In genomic region chr17:7177954-7178477, GRCh38 we compare ENCODE assay signal across 8 cellular contexts. TPM values are rescaled to one million over a fixed set of nuclear protein-coding genes. Genes with fewer than 3 reads are reported as not detected.
DNase-seq lines count a peak whose midpoint lies in the region; ATAC-seq and TF ChIP-seq lines count a peak whose summit lies in the region.

No MANE protein-coding gene starts in this region.

- H3K27ac Mint-ChIP-seq in T-helper 2 cell treated with Interferon-gamma antibody and Interleukin-4, amounts not matched to agents 5 μg/mL and 100 μg/mL, for 36 hours: no peak overlapping the region

- 13% methylated on average over 14 of the region's 18 CpGs for WGBS in esophagus muscularis mucosa

- H3K4me3 Mint-ChIP-seq in T-helper 2 cell treated with Interferon-gamma antibody and Interleukin-4, amounts not matched to agents 5 μg/mL and 100 μg/mL, for 36 hours: peak overlapping the region; percentile 67

- no peaks in the 10 kb centered on the region for H3K9me3 ChIP-seq in esophagus muscularis mucosa

- H3K27me3 ChIP-seq in esophagus muscularis mucosa: peaks cover 0 to 62% (median 18%) of the 10 kb centered on the region in 4 donors

- TF ChIP-seq POLR2A in esophagus muscularis mucosa (IDR thresholded peaks at IDR 0.05; ENCODE audit: low read depth): no peak

- TF ChIP-seq EP300 in esophagus muscularis mucosa (IDR thresholded peaks at IDR 0.05): no peak

- peaks cover 15% of the 10 kb centered on the region for H3K27me3 Mint-ChIP-seq in T-helper 2 cell treated with Interferon-gamma antibody and Interleukin-4, amounts not matched to agents 5 μg/mL and 100 μg/mL, for 36 hours (ENCODE audit: low read depth)

- H3K4me1 Mint-ChIP-seq in T-helper 2 cell treated with Interferon-gamma antibody and Interleukin-4, amounts not matched to agents 5 μg/mL and 100 μg/mL, for 36 hours (ENCODE audit: low read depth): peaks cover 11% of the 10 kb centered on the region

- ATAC-seq in HG02610 (IDR thresholded peaks at IDR 0.05; ENCODE audit: unreplicated experiment): no peak

- intact Hi-C loops in esophagus muscularis mucosa (cut with DNase I): loop anchor here (2.0 to 5.0 kb wide), 2 partner anchors 41 to 129 kb away; no protein-coding TSS in a partner anchor

- peak overlapping the region; percentile 35 to 55 (median 43) for H3K4me3 ChIP-seq in esophagus muscularis mucosa
- H3K4me3 ChIP-seq in retinal pigment epithelial cell (ENCODE audit: low read length): peak overlapping the region; percentile 53

- peaks cover 12 to 25% (median 23%) of the 10 kb centered on the region in 4 donors for H3K4me1 ChIP-seq in esophagus muscularis mucosa

- TF ChIP-seq CTCF in esophagus muscularis mucosa (IDR thresholded peaks at IDR 0.05) (no peak), retinal pigment epithelial cell (conservative IDR thresholded peaks at IDR 0.05; ENCODE audit: low read depth, low read length) (no peak), GM20000 (IDR thresholded peaks at IDR 0.05; ENCODE audit: extremely low read depth, missing control alignments) (no peak)

- no peak overlapping the region for H3K27ac ChIP-seq in esophagus muscularis mucosa (replicated peaks in 1 of 4)

- H3K36me3 Mint-ChIP-seq in T-helper 2 cell treated with Interferon-gamma antibody and Interleukin-4, amounts not matched to agents 5 μg/mL and 100 μg/mL, for 36 hours (ENCODE audit: low read depth): no peaks in the 10 kb centered on the region

- no peaks in the 10 kb centered on the region for H3K36me3 ChIP-seq in esophagus muscularis mucosa

- no peak for DNase-seq in T-helper 2 cell treated with Interferon-gamma antibody and Interleukin-4, amounts not matched to agents 5 μg/mL and 100 μg/mL, for 36 hours (ENCODE audit: low spot score)
- no peak for DNase-seq in T-helper 2 cell
- peak; percentile 37 for DNase-seq in SHP77 treated with DMSO at 0.1 percent for 48 hours (lab: John Stamatoyannopoulos, UW)
- no peak for DNase-seq in esophagus muscularis mucosa (ENCODE audit: extremely low spot score)
- DNase-seq in retinal pigment epithelial cell (ENCODE audit: low read depth): no peak
- no peak for DNase-seq in GM20000 (ENCODE audit: low spot score)
- no peak for DNase-seq in AML-193 (lab: John Stamatoyannopoulos, UW)

- H3K9me3 Mint-ChIP-seq in T-helper 2 cell treated with Interferon-gamma antibody and Interleukin-4, amounts not matched to agents 5 μg/mL and 100 μg/mL, for 36 hours: no peaks in the 10 kb centered on the region

RNA-seq across cellular contexts. Expression of gene ASGR1, which starts 1.2 kb away (rescaled TPM):
- total RNA-seq in esophagus muscularis mucosa: 1 to 10 TPM in 1 of 4 donors, under 1 TPM in 1, not detected in 2; 0.52 to 2.5 TPM

RNA-seq across cellular contexts. Expression of gene DLG4, which starts 41.6 kb away (rescaled TPM):
- 10 to 100 TPM; 12.3 to 21.4 (median 16.5) TPM for total RNA-seq in esophagus muscularis mucosa

RNA-seq across cellular contexts. Expression of gene ACADVL, which starts 41.7 kb away (rescaled TPM):
- total RNA-seq in esophagus muscularis mucosa: 100 to 1,000 TPM; 250 to 662 (median 544) TPM

RNA-seq across cellular contexts. Expression of gene DVL2, which starts 56.3 kb away (rescaled TPM):
- 10 to 100 TPM; 34.5 to 55.5 (median 43.7) TPM for total RNA-seq in esophagus muscularis mucosa
